Comparison of ENCODE assay signal across 1 cellular context in genomic region chr17:36198831-36199465, GRCh38.
TF ChIP-seq lines count a peak whose summit lies in the region.

No MANE protein-coding gene starts in this region.

TF ChIP-seq in HepG2, 621 proteins besides CTCF, POLR2A, EP300 and RAD21:
- TF ChIP-seq DR1 (CRISPR knock-in tag; IDR thresholded peaks at IDR 0.05) (no peak), TCF7L2 (IDR thresholded peaks at IDR 0.05; ENCODE audit: low read depth, low read length) (no peak), MIER3 (CRISPR knock-in tag; IDR thresholded peaks at IDR 0.05; ENCODE audit: borderline replicate concordance) (no peak), ZNF292 (CRISPR knock-in tag; IDR thresholded peaks at IDR 0.05; ENCODE audit: borderline replicate concordance, low read depth) (no peak), SMYD3 (CRISPR knock-in tag; IDR thresholded peaks at IDR 0.05) (no peak), SAP130 (CRISPR knock-in tag; IDR thresholded peaks at IDR 0.05; ENCODE audit: low read depth) (no peak), ZNF350 (CRISPR knock-in tag; IDR thresholded peaks at IDR 0.05; ENCODE audit: borderline replicate concordance, low read depth) (no peak), ZSCAN9 (CRISPR knock-in tag; IDR thresholded peaks at IDR 0.05; ENCODE audit: borderline replicate concordance) (no peak), REXO4 (CRISPR knock-in tag; IDR thresholded peaks at IDR 0.05; ENCODE audit: borderline replicate concordance) (no peak), ZNF747 (CRISPR knock-in tag; IDR thresholded peaks at IDR 0.05; ENCODE audit: borderline replicate concordance) (no peak), ZNF451 (CRISPR knock-in tag; IDR thresholded peaks at IDR 0.05) (no peak), ZNF124 (CRISPR knock-in tag; IDR thresholded peaks at IDR 0.05) (no peak), SP4 (CRISPR knock-in tag; IDR thresholded peaks at IDR 0.05) (no peak), ZNF484 (CRISPR knock-in tag; IDR thresholded peaks at IDR 0.05; ENCODE audit: borderline replicate concordance, low read depth) (no peak), CENPX (CRISPR knock-in tag; IDR thresholded peaks at IDR 0.05) (no peak), NFATC3 (CRISPR knock-in tag; IDR thresholded peaks at IDR 0.05) (no peak)
- TF ChIP-seq, protein P1, sequence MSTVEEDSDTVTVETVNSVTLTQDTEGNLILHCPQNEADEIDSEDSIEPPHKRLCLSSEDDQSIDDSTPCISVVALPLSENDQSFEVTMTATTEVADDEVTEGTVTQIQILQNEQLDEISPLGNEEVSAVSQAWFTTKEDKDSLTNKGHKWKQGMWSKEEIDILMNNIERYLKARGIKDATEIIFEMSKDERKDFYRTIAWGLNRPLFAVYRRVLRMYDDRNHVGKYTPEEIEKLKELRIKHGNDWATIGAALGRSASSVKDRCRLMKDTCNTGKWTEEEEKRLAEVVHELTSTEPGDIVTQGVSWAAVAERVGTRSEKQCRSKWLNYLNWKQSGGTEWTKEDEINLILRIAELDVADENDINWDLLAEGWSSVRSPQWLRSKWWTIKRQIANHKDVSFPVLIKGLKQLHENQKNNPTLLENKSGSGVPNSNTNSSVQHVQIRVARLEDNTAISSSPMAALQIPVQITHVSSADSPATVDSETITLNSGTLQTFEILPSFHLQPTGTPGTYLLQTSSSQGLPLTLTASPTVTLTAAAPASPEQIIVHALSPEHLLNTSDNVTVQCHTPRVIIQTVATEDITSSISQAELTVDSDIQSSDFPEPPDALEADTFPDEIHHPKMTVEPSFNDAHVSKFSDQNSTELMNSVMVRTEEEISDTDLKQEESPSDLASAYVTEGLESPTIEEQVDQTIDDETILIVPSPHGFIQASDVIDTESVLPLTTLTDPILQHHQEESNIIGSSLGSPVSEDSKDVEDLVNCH (CRISPR knock-in tag; IDR thresholded peaks at IDR 0.05): no peak
- TF ChIP-seq, protein P2, sequence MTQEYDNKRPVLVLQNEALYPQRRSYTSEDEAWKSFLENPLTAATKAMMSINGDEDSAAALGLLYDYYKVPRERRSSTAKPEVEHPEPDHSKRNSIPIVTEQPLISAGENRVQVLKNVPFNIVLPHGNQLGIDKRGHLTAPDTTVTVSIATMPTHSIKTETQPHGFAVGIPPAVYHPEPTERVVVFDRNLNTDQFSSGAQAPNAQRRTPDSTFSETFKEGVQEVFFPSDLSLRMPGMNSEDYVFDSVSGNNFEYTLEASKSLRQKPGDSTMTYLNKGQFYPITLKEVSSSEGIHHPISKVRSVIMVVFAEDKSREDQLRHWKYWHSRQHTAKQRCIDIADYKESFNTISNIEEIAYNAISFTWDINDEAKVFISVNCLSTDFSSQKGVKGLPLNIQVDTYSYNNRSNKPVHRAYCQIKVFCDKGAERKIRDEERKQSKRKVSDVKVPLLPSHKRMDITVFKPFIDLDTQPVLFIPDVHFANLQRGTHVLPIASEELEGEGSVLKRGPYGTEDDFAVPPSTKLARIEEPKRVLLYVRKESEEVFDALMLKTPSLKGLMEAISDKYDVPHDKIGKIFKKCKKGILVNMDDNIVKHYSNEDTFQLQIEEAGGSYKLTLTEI (CRISPR knock-in tag; conservative IDR thresholded peaks at IDR 0.05): no peak
- TF ChIP-seq, protein P3, sequence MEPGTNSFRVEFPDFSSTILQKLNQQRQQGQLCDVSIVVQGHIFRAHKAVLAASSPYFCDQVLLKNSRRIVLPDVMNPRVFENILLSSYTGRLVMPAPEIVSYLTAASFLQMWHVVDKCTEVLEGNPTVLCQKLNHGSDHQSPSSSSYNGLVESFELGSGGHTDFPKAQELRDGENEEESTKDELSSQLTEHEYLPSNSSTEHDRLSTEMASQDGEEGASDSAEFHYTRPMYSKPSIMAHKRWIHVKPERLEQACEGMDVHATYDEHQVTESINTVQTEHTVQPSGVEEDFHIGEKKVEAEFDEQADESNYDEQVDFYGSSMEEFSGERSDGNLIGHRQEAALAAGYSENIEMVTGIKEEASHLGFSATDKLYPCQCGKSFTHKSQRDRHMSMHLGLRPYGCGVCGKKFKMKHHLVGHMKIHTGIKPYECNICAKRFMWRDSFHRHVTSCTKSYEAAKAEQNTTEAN (CRISPR knock-in tag; conservative IDR thresholded peaks at IDR 0.05): no peak
